In genomic region chr5:157460921-157461792, GRCh38 we compare ENCODE assay signal across 1 cellular context.
TF ChIP-seq lines count a peak whose summit lies in the region.

No MANE protein-coding gene starts in this region.

TF ChIP-seq in SK-N-SH, 30 proteins besides CTCF, POLR2A, EP300 and RAD21 (continued from another document):
- no peak for TF ChIP-seq REST (IDR thresholded peaks at IDR 0.05; ENCODE audit: low read depth, low read length)
